ENCODE assay signal across 8 cellular contexts in the genomic region with DNA sequence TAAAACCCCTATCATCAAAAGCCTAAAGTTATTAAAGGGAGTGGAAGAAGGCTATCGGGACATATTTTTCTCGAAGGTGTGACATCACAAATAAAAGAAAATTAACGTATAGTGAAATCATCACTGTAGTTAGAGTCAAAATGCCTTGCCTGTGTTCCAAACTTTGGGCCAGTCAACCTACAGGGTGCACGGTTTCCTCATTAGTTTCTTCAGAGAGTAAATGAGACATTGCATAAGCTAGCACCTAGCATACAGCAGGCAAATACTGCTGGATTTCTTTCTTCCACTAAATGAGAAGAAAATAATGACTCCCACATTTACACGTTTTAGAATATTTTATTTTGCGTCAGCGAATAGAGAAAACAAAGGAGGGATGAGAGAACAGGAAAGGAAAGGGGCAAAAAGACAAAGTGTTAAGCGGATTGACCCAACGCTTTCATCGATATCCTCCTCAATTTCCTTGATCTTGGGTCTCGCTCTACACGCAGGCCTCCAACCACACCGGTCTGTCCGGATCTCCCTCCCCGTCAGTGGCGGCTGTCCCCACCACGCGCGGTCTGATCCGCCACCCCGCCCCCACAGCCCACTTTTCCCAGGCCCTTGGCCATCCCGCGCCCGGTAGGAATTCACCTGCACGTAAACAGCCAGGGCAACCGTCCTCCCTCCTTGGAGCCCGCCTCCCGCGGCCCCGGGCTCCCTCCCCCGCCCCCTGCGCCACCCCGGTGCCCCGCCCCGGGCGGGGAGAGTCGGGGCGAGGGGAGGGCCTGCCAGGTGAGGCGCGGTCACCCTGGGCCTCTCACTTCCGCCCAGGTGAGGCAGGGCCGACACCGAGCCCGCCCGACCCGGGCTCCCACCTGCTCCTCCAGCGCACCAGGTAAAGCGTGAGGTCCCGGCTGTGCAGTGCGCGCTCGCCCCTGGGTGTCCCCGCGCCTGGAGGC. TPM values are rescaled to one million over a fixed set of nuclear protein-coding genes. Genes with fewer than 3 reads are reported as not detected.
DNase-seq lines count a peak whose midpoint lies in the region; TF ChIP-seq lines count a peak whose summit lies in the region.

A gene with protein sequence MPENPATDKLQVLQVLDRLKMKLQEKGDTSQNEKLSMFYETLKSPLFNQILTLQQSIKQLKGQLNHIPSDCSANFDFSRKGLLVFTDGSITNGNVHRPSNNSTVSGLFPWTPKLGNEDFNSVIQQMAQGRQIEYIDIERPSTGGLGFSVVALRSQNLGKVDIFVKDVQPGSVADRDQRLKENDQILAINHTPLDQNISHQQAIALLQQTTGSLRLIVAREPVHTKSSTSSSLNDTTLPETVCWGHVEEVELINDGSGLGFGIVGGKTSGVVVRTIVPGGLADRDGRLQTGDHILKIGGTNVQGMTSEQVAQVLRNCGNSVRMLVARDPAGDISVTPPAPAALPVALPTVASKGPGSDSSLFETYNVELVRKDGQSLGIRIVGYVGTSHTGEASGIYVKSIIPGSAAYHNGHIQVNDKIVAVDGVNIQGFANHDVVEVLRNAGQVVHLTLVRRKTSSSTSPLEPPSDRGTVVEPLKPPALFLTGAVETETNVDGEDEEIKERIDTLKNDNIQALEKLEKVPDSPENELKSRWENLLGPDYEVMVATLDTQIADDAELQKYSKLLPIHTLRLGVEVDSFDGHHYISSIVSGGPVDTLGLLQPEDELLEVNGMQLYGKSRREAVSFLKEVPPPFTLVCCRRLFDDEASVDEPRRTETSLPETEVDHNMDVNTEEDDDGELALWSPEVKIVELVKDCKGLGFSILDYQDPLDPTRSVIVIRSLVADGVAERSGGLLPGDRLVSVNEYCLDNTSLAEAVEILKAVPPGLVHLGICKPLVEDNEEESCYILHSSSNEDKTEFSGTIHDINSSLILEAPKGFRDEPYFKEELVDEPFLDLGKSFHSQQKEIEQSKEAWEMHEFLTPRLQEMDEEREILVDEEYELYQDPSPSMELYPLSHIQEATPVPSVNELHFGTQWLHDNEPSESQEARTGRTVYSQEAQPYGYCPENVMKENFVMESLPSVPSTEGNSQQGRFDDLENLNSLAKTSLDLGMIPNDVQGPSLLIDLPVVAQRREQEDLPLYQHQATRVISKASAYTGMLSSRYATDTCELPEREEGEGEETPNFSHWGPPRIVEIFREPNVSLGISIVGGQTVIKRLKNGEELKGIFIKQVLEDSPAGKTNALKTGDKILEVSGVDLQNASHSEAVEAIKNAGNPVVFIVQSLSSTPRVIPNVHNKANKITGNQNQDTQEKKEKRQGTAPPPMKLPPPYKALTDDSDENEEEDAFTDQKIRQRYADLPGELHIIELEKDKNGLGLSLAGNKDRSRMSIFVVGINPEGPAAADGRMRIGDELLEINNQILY (N-terminal part only) (plus strand): TSS at position 799 of the 938 bp plus-strand sequence. CDS start 20,413 bp downstream, outside the sequence.

- no peaks in the 10 kb centered on the region for H3K36me3 ChIP-seq in HEK293 (ENCODE audit: control insufficient read depth in 2 of 2, insufficient read depth in 1 of 2, low read length in 2 of 2)
- no peaks in the 10 kb centered on the region for H3K36me3 ChIP-seq in mesendoderm (ENCODE audit: control insufficient read depth, insufficient read depth, low read length)

- no peak within 1 kb of the TSS for H3K23ac ChIP-seq in mesendoderm (ENCODE audit: low read length)

- no peak for TF ChIP-seq CTCF in GM13976 (IDR thresholded peaks at IDR 0.05; ENCODE audit: borderline replicate concordance, control extremely low read depth, extremely low read depth, insufficient read depth, missing control alignments)
- TF ChIP-seq CTCF in HEK293 (tag by site-specific recombination; IDR thresholded peaks at IDR 0.05): no peak

- H3K9me3 ChIP-seq in HEK293 (ENCODE audit: control insufficient read depth, insufficient read depth, low read depth, low read length): no peaks in the 10 kb centered on the region

- H3K4me3 ChIP-seq in HEK293 (ENCODE audit: low read depth, low read length) (peak within 1 kb of the TSS; percentile 81), mesendoderm (ENCODE audit: low read length) (peak within 1 kb of the TSS; percentile 62)

- H3K79me1 ChIP-seq in mesendoderm (ENCODE audit: low read length): peaks cover 1% of the 10 kb centered on the region

- H3K4me1 ChIP-seq in HEK293 (ENCODE audit: control insufficient read depth, insufficient read depth, low read length): peaks cover 6% of the 10 kb centered on the region
- H3K4me1 ChIP-seq in mesendoderm (ENCODE audit: control insufficient read depth, low read depth, low read length): peaks cover 4% of the 10 kb centered on the region

- no peak within 1 kb of the TSS for H2AK5ac ChIP-seq in mesendoderm (ENCODE audit: low read length)

- H3K27ac ChIP-seq in HEK293 (ENCODE audit: extremely low read depth, low read depth, low read length): peak within 1 kb of the TSS; percentile 92
- H3K27ac ChIP-seq in mesendoderm (ENCODE audit: low read depth, low read length): peak within 1 kb of the TSS; percentile 82

- peaks cover 6% of the 10 kb centered on the region for H3K79me2 ChIP-seq in mesendoderm (ENCODE audit: control insufficient read depth, insufficient read depth, low read length)

- H2BK5ac ChIP-seq in mesendoderm (ENCODE audit: low read length): no peak within 1 kb of the TSS

- CTCF ChIA-PET in HEK293 (lab: Yijun Ruan, JAX): interaction anchor here (0.5 kb wide), 1 partner anchor 290 kb away, joined by 5 read pairs; no protein-coding TSS in a partner anchor

- peak within 1 kb of the TSS; percentile 75 for H3K4ac ChIP-seq in mesendoderm (ENCODE audit: low read depth, low read length)

- no peak within 1 kb of the TSS for H4K8ac ChIP-seq in mesendoderm (ENCODE audit: low read depth, low read length)

- POLR2A ChIA-PET in HEK293 (lab: Yijun Ruan, JAX): interaction anchor here (1.7 kb wide), 1 partner anchor 17 kb away, joined by 9 read pairs; a partner anchor contains a TSS

- no peak within 1 kb of the TSS for H2BK15ac ChIP-seq in mesendoderm (replicated peaks; ENCODE audit: low read depth)

- H3K18ac ChIP-seq in mesendoderm (ENCODE audit: low read length): peak within 1 kb of the TSS; percentile 97

- H3K27me3 ChIP-seq in mesendoderm (ENCODE audit: insufficient read depth, low read length, poor library complexity): no peaks in the 10 kb centered on the region

- H4K5ac ChIP-seq in mesendoderm (ENCODE audit: low read length): no peak within 1 kb of the TSS

- in situ Hi-C loops in GM13976 (cut with MboI; ENCODE audit: low sequenced_read_pairs, unreplicated experiment): no loop called here

- H3K56ac ChIP-seq in mesendoderm (ENCODE audit: low read length): peak within 1 kb of the TSS; percentile 84

- peak within 1 kb of the TSS; percentile 76 for H3K4me2 ChIP-seq in mesendoderm (ENCODE audit: low read length)

- no CpG with 5 or more reads among the region's 54 CpGs for WGBS in mesendoderm (ENCODE audit: extremely low coverage, insufficient coverage, low lambda C conversion rate)

- peak; percentile 87 for DNase-seq in GM13976 (ENCODE audit: low spot score)
- DNase-seq in NCI-H1930 (lab: John Stamatoyannopoulos, UW): peak; percentile 73 to 78
- DNase-seq in activated CD4-positive, alpha-beta T cell treated with anti-CD3 and anti-CD28 coated beads, Interleukin-2, amount 50 U/mL, for 24 hours (ENCODE audit: low read depth in 1 of 2, low spot score in 1 of 2): peak; percentile 26 to 32
- peak; percentile 73 for DNase-seq in ecto neural progenitor cell (ENCODE audit: low spot score)
- peak; percentile 82 for DNase-seq in mesendoderm
- DNase-seq in stimulated activated CD8-positive, alpha-beta memory T cell treated with anti-CD3 and anti-CD28 coated beads, Interleukin-15, amount 100 ng/mL, for 1 hour (ENCODE audit: low read depth): peak; percentile 28
- DNase-seq in OCI-M2 (lab: John Stamatoyannopoulos, UW; ENCODE audit: unreplicated experiment): no peak

- peak within 1 kb of the TSS; percentile 71 for H3K9ac ChIP-seq in mesendoderm (ENCODE audit: low read length)

- peak within 1 kb of the TSS; percentile 98 for H2BK120ac ChIP-seq in mesendoderm (ENCODE audit: low read depth, low read length)

TF ChIP-seq in HEK293, 187 proteins besides CTCF, POLR2A, EP300 and RAD21 (continues in another document):
- TF ChIP-seq ZNF48 (tag by site-specific recombination; IDR thresholded peaks at IDR 0.05) (no peak), ZNF341 (tag by site-specific recombination; IDR thresholded peaks at IDR 0.05; ENCODE audit: low read depth) (peak; percentile 75), ZNF138 (tag by site-specific recombination; IDR thresholded peaks at IDR 0.05; ENCODE audit: borderline replicate concordance) (no peak), ZNF132 (tag by site-specific recombination; IDR thresholded peaks at IDR 0.05; ENCODE audit: borderline replicate concordance) (no peak), ZNF266 (tag by site-specific recombination; IDR thresholded peaks at IDR 0.05; ENCODE audit: low read depth) (no peak), WT1 (tag by site-specific recombination; IDR thresholded peaks at IDR 0.05) (peak; percentile 37; the same call in 1 of the 2 replicates), ZFHX2 (tag by site-specific recombination; conservative IDR thresholded peaks at IDR 0.05) (peak; percentile 62), ZBTB7A (tag by site-specific recombination; IDR thresholded peaks at IDR 0.05; ENCODE audit: low read depth) (no peak), ZNF112 (tag by site-specific recombination; IDR thresholded peaks at IDR 0.05) (no peak), ZNF155 (tag by site-specific recombination; IDR thresholded peaks at IDR 0.05) (no peak), ZBTB8A (tag by site-specific recombination; IDR thresholded peaks at IDR 0.05) (peak; percentile 81)
- TF ChIP-seq, protein P1, sequence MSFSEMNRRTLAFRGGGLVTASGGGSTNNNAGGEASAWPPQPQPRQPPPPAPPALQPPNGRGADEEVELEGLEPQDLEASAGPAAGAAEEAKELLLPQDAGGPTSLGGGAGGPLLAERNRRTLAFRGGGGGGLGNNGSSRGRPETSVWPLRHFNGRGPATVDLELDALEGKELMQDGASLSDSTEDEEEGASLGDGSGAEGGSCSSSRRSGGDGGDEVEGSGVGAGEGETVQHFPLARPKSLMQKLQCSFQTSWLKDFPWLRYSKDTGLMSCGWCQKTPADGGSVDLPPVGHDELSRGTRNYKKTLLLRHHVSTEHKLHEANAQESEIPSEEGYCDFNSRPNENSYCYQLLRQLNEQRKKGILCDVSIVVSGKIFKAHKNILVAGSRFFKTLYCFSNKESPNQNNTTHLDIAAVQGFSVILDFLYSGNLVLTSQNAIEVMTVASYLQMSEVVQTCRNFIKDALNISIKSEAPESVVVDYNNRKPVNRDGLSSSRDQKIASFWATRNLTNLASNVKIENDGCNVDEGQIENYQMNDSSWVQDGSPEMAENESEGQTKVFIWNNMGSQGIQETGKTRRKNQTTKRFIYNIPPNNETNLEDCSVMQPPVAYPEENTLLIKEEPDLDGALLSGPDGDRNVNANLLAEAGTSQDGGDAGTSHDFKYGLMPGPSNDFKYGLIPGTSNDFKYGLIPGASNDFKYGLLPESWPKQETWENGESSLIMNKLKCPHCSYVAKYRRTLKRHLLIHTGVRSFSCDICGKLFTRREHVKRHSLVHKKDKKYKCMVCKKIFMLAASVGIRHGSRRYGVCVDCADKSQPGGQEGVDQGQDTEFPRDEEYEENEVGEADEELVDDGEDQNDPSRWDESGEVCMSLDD (tag by site-specific recombination; IDR thresholded peaks at IDR 0.05): no peak

RNA-seq across cellular contexts. Expression of the gene that starts here (rescaled TPM):
- 14.2 TPM for polyA plus RNA-seq in mesendoderm (2013, experiment 1 of 2)
- 14.8 TPM for polyA plus RNA-seq in mesendoderm (2013, experiment 2 of 2)
